1 cellular context compared by ENCODE assay signal in the genomic region with DNA sequence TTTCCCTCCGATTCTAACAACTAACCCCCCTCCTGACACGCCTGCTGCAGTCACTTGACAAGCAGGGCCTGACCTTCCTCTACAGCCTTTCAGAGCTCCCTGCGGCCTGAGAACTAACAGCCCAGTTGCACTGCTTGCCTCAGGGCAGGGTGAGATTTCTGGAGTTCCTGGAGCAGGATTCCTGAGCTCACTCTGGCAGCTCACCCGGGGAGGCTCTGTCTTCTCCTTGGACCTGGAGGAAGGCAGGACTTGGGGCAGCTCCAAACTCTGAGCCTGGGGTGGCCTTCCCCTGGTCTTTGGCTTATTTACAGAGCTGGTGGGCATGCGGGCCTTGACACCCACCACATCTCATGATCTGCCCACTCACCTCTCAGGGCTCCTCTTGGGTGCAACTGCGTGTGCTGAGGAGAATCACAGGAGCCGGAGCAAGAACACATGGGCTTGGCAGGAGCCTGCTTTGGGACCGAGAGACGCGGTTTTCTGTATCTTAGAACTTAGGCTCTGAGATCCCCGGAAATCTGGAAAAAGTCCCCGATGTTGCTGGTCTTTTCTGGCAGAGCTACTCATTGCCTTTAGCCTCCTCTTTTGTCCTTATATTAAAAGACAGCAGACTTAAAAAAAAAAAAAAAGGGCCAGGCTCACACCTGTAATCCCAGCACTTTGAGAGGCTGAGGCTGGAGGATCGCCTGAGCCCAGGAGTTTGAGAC.
TF ChIP-seq lines count a peak whose summit lies in the region.

No MANE protein-coding gene starts in this region.

TF ChIP-seq in IMR-90, 13 proteins besides CTCF, POLR2A, EP300 and RAD21:
- TF ChIP-seq NFE2L2 (IDR thresholded peaks at IDR 0.05; ENCODE audit: low read depth, low read length): no peak
- no peak for TF ChIP-seq RCOR1 (IDR thresholded peaks at IDR 0.05; ENCODE audit: insufficient replicate concordance, low read length)
- TF ChIP-seq RFX5 (IDR thresholded peaks at IDR 0.05; ENCODE audit: low read depth, low read length): no peak
- no peak for TF ChIP-seq MAFK (IDR thresholded peaks at IDR 0.05; ENCODE audit: low read depth, low read length)
- TF ChIP-seq BHLHE40 (IDR thresholded peaks at IDR 0.05; ENCODE audit: low read depth, low read length): no peak
- no peak for TF ChIP-seq FOS (IDR thresholded peaks at IDR 0.05; ENCODE audit: low read depth, low read length)
- no peak for TF ChIP-seq CEBPB (IDR thresholded peaks at IDR 0.05; ENCODE audit: low read depth, low read length)
- no peak for TF ChIP-seq MAZ (IDR thresholded peaks at IDR 0.05; ENCODE audit: borderline replicate concordance, low read depth, low read length)
- no peak for TF ChIP-seq CHD1 (IDR thresholded peaks at IDR 0.05; ENCODE audit: low read depth, low read length)
- no peak for TF ChIP-seq MXI1 (IDR thresholded peaks at IDR 0.05; ENCODE audit: borderline replicate concordance, low read depth, low read length)
- TF ChIP-seq, protein P1, sequence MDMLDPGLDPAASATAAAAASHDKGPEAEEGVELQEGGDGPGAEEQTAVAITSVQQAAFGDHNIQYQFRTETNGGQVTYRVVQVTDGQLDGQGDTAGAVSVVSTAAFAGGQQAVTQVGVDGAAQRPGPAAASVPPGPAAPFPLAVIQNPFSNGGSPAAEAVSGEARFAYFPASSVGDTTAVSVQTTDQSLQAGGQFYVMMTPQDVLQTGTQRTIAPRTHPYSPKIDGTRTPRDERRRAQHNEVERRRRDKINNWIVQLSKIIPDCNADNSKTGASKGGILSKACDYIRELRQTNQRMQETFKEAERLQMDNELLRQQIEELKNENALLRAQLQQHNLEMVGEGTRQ (IDR thresholded peaks at IDR 0.05; ENCODE audit: low read depth, low read length): no peak
- TF ChIP-seq, protein P2, sequence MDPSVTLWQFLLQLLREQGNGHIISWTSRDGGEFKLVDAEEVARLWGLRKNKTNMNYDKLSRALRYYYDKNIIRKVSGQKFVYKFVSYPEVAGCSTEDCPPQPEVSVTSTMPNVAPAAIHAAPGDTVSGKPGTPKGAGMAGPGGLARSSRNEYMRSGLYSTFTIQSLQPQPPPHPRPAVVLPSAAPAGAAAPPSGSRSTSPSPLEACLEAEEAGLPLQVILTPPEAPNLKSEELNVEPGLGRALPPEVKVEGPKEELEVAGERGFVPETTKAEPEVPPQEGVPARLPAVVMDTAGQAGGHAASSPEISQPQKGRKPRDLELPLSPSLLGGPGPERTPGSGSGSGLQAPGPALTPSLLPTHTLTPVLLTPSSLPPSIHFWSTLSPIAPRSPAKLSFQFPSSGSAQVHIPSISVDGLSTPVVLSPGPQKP (IDR thresholded peaks at IDR 0.05; ENCODE audit: borderline replicate concordance, low read depth, low read length): no peak
- TF ChIP-seq SMC3 (IDR thresholded peaks at IDR 0.05; ENCODE audit: low read depth, low read length): no peak
